18 cellular contexts compared by ENCODE assay signal in the genomic region with DNA sequence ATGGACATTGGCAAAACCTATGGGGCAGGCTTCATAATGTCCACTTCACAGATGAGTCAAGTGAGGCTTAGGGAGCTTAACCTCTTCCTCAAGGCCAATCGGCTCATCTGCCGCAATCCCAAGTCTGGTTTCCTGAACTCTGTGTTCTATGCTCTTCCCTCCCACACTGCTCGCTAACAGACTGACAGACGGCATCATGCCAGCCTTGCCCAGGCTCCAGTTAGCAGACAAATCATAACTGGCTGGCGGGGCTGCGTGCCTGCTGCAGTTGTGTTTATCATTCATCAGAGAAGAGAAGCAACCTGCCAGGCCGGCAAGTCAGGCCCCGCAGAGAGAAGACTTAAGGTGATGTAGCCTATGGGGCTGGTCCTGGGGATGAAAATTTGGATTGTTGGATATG.
A peak's percentile ranks its signal among the peaks of the same experiment; 100 is the strongest.
DNase-seq lines count a peak whose midpoint lies in the region; ATAC-seq and TF ChIP-seq lines count a peak whose summit lies in the region.
"Had no signal": no experiment of that assay in that cellular context is flagged by ENCODE, and none has a peak within 500 bp of the region (broad histone marks: within the 10 kb centered on the region; RNA-seq: fewer than 3 reads in every experiment).

No MANE protein-coding gene starts in this region.

- H3K27ac ChIP-seq in VCaP (peak overlapping the region; percentile 52), prostate gland (peak overlapping the region; percentile 12 to 48)
- H3K27ac ChIP-seq: HL-60 had no signal

- peaks cover 31% of the 10 kb centered on the region for H3K27me3 Mint-ChIP-seq in activated CD4-positive, alpha-beta T cell treated with anti-CD3 and anti-CD28 coated beads for 36 hours
- H3K27me3 Mint-ChIP-seq in activated T-cell treated with anti-CD3 and anti-CD28 coated beads, Interleukin-2, amount 50 U/mL, for 4 hours (ENCODE audit: low read depth) = peaks cover 10% of the 10 kb centered on the region

- H3K4me3 Mint-ChIP-seq in activated CD4-positive, alpha-beta T cell treated with anti-CD3 and anti-CD28 coated beads for 36 hours = no peak overlapping the region
- no peak overlapping the region for H3K4me3 Mint-ChIP-seq in activated T-cell treated with anti-CD3 and anti-CD28 coated beads, Interleukin-2, amount 50 U/mL, for 4 hours
- H3K4me3 Mint-ChIP-seq: CD4-positive, alpha-beta T cell had no signal

- H3K4me3 ChIP-seq in prostate gland = no peak overlapping the region
- H3K4me3 ChIP-seq: HAP-1 had no signal

- H3K4me1 Mint-ChIP-seq in activated CD4-positive, alpha-beta T cell treated with anti-CD3 and anti-CD28 coated beads for 36 hours = peaks cover 11% of the 10 kb centered on the region
- peaks cover 7% of the 10 kb centered on the region for H3K4me1 Mint-ChIP-seq in activated T-cell treated with anti-CD3 and anti-CD28 coated beads, Interleukin-2, amount 50 U/mL, for 4 hours (ENCODE audit: low read depth)

- no peaks in the 10 kb centered on the region for H3K9me3 Mint-ChIP-seq in activated CD4-positive, alpha-beta T cell treated with anti-CD3 and anti-CD28 coated beads for 36 hours (ENCODE audit: low read depth)
- H3K9me3 Mint-ChIP-seq in activated T-cell treated with anti-CD3 and anti-CD28 coated beads, Interleukin-2, amount 50 U/mL, for 4 hours = peaks cover 5% of the 10 kb centered on the region
- H3K9me3 Mint-ChIP-seq: CD4-positive, alpha-beta T cell had no signal

- ATAC-seq in activated CD4-positive, alpha-beta T cell treated with anti-CD3 and anti-CD28 coated beads for 36 hours = no peak
- ATAC-seq in activated T-cell treated with anti-CD3 and anti-CD28 coated beads, Interleukin-2, amount 50 U/mL, for 4 hours = no peak

- H3K27ac Mint-ChIP-seq in activated CD4-positive, alpha-beta T cell treated with anti-CD3 and anti-CD28 coated beads for 36 hours = no peak overlapping the region
- H3K27ac Mint-ChIP-seq: CD4-positive, alpha-beta T cell had no signal

- H3K36me3 ChIP-seq in prostate gland = no peaks in the 10 kb centered on the region
- H3K36me3 ChIP-seq: HAP-1 had no signal

- POLR2A ChIA-PET in activated CD4-positive, alpha-beta T cell treated with anti-CD3 and anti-CD28 coated beads for 36 hours (lab: Charles Lee) = no interaction called here

- H3K36me3 Mint-ChIP-seq in activated CD4-positive, alpha-beta T cell treated with anti-CD3 and anti-CD28 coated beads for 36 hours (ENCODE audit: low read depth) = no peaks in the 10 kb centered on the region
- no peaks in the 10 kb centered on the region for H3K36me3 Mint-ChIP-seq in activated T-cell treated with anti-CD3 and anti-CD28 coated beads, Interleukin-2, amount 50 U/mL, for 4 hours (ENCODE audit: insufficient read depth)

- 32% methylated on average over 8 of the region's 8 CpGs for WGBS in prostate gland

- H3K27me3 ChIP-seq in prostate gland (replicated peaks; ENCODE audit: insufficient read depth) = no peaks in the 10 kb centered on the region

- TF ChIP-seq CTCF in VCaP (conservative IDR thresholded peaks at IDR 0.05) (no peak), prostate gland (IDR thresholded peaks at IDR 0.05) (no peak)

- CTCF ChIA-PET in activated CD4-positive, alpha-beta T cell treated with anti-CD3 and anti-CD28 coated beads for 36 hours (lab: Charles Lee) = interaction anchor here (2.2 kb wide), 1 partner anchor 10 kb away, joined by 6 read pairs; no protein-coding TSS in a partner anchor

- TF ChIP-seq POLR2A in prostate gland (IDR thresholded peaks at IDR 0.05) = no peak

- no peaks in the 10 kb centered on the region for H3K9me3 ChIP-seq in prostate gland
- H3K9me3 ChIP-seq: HAP-1 had no signal

- H3K4me1 ChIP-seq in prostate gland (replicated peaks) = no peaks in the 10 kb centered on the region
- H3K4me1 ChIP-seq: HAP-1 had no signal

- DNase-seq in Ammon's horn (ENCODE audit: low spot score) = peak; percentile 75
- peak in 35 of 42 donors; percentile 5 to 63 (median 22) for DNase-seq in head of caudate nucleus
- peak; percentile 85 for DNase-seq in prostate gland (ENCODE audit: low spot score)
- no peak for DNase-seq in HuH-7 (ENCODE audit: low spot score)
- no peak for DNase-seq in DMS53 (lab: John Stamatoyannopoulos, UW)
- DNase-seq in activated CD4-positive, alpha-beta T cell treated with anti-CD3 and anti-CD28 coated beads for 36 hours = no peak
- DNase-seq in activated T-cell treated with anti-CD3 and anti-CD28 coated beads, Interleukin-2, amount 50 U/mL, for 4 hours = no peak
- DNase-seq: 8988T; AML-193; C1 segment of cervical spinal cord; Calu3; CD4-positive, alpha-beta T cell; DMS 273 treated with DMSO at 0.1 percent for 48 hours; DMS79; IMR-90 had no signal

- intact Hi-C loops in head of caudate nucleus (cut with DNase I) (no loop called here), prostate gland (cut with DNase I) (no loop called here)
- intact Hi-C loops in activated CD4-positive, alpha-beta T cell treated with anti-CD3 and anti-CD28 coated beads for 36 hours (cut with DNase I, micrococcal nuclease) = no loop called here

Comparison
In these comparisons a context has a peak if more than half of its experiments do, and no peak if none do; other contexts are left out.
1. DNase-seq: peak in Ammon's horn (single experiment), head of caudate nucleus (35 of 42) and prostate gland (single experiment); none in HuH-7 (single experiment), DMS53 (single experiment), activated CD4-positive, alpha-beta T cell treated with anti-CD3 and anti-CD28 coated beads for 36 hours (single experiment) and activated T-cell treated with anti-CD3 and anti-CD28 coated beads, Interleukin-2, amount 50 U/mL, for 4 hours (single experiment).